ENCODE assay signal across 2 cellular contexts in genomic region chr13:74092711-74093110, GRCh38.
TF ChIP-seq lines count a peak whose summit lies in the region.

No MANE protein-coding gene starts in this region.

TF ChIP-seq in IMR-90, 13 proteins besides CTCF, POLR2A, EP300 and RAD21:
- TF ChIP-seq BHLHE40 (IDR thresholded peaks at IDR 0.05; ENCODE audit: low read depth, low read length) (no peak), MXI1 (IDR thresholded peaks at IDR 0.05; ENCODE audit: borderline replicate concordance, low read depth, low read length) (no peak), SMC3 (IDR thresholded peaks at IDR 0.05; ENCODE audit: low read depth, low read length) (no peak), MAFK (IDR thresholded peaks at IDR 0.05; ENCODE audit: low read depth, low read length) (no peak), RFX5 (IDR thresholded peaks at IDR 0.05; ENCODE audit: low read depth, low read length) (no peak), MAZ (IDR thresholded peaks at IDR 0.05; ENCODE audit: borderline replicate concordance, low read depth, low read length) (no peak), RCOR1 (IDR thresholded peaks at IDR 0.05; ENCODE audit: insufficient replicate concordance, low read length) (no peak), FOS (IDR thresholded peaks at IDR 0.05; ENCODE audit: low read depth, low read length) (no peak), CEBPB (IDR thresholded peaks at IDR 0.05; ENCODE audit: low read depth, low read length) (no peak), CHD1 (IDR thresholded peaks at IDR 0.05; ENCODE audit: low read depth, low read length) (no peak), NFE2L2 (IDR thresholded peaks at IDR 0.05; ENCODE audit: low read depth, low read length) (no peak)
- TF ChIP-seq, protein P1, sequence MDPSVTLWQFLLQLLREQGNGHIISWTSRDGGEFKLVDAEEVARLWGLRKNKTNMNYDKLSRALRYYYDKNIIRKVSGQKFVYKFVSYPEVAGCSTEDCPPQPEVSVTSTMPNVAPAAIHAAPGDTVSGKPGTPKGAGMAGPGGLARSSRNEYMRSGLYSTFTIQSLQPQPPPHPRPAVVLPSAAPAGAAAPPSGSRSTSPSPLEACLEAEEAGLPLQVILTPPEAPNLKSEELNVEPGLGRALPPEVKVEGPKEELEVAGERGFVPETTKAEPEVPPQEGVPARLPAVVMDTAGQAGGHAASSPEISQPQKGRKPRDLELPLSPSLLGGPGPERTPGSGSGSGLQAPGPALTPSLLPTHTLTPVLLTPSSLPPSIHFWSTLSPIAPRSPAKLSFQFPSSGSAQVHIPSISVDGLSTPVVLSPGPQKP (IDR thresholded peaks at IDR 0.05; ENCODE audit: borderline replicate concordance, low read depth, low read length) = no peak
- TF ChIP-seq, protein P2, sequence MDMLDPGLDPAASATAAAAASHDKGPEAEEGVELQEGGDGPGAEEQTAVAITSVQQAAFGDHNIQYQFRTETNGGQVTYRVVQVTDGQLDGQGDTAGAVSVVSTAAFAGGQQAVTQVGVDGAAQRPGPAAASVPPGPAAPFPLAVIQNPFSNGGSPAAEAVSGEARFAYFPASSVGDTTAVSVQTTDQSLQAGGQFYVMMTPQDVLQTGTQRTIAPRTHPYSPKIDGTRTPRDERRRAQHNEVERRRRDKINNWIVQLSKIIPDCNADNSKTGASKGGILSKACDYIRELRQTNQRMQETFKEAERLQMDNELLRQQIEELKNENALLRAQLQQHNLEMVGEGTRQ (IDR thresholded peaks at IDR 0.05; ENCODE audit: low read depth, low read length) = no peak

TF ChIP-seq in GM12891, 5 proteins besides CTCF, POLR2A, EP300 and RAD21 (continued from another document):
- TF ChIP-seq PAX5 (IDR thresholded peaks at IDR 0.05; ENCODE audit: insufficient read depth, low read length, severe bottlenecking) = no peak
- TF ChIP-seq SPI1 (IDR thresholded peaks at IDR 0.05; ENCODE audit: low read depth, low read length) = no peak
- no peak for TF ChIP-seq TAF1 (IDR thresholded peaks at IDR 0.05; ENCODE audit: low read depth, low read length)
- TF ChIP-seq POLR2AphosphoS5 (IDR thresholded peaks at IDR 0.05; ENCODE audit: low read depth, low read length) = no peak
